Comparison of ENCODE assay signal across 21 cellular contexts in the genomic region with DNA sequence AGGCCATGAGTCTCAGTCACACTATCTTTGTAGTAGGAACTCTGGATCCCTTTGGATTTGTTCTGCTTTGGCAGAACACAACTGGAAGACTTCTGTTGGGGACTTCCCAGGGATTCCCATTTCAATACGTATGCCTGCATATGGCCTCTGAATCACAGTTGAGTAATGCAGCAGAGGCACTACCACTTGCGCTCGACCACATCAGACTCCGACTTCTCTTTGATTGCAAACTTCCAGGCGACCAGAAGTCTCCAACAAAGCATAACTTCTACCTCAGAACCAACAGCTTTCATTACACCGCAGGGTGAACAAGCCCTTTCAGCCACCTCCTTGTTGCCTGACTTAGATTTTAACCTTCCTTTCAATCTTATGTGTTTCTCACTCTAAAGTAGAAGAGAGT.
"Had no signal": no experiment of that assay in that cellular context is flagged by ENCODE, and none has a peak within 500 bp of the region (broad histone marks: within the 10 kb centered on the region; RNA-seq: fewer than 3 reads in every experiment).

No MANE protein-coding gene starts in this region.

- ATAC-seq: activated CD4-positive, alpha-beta T cell treated with anti-CD3 and anti-CD28 coated beads for 36 hours; activated naive CD4-positive, alpha-beta T cell treated with anti-CD3 and anti-CD28 coated beads, Interleukin-2, amount 50 U/mL, for 72 hours; activated T-cell treated with anti-CD3 and anti-CD28 coated beads, Interleukin-2, amount 50 U/mL, for 4 hours; body of pancreas; foreskin keratinocyte; left cardiac atrium; lower lobe of right lung; psoas muscle; right lobe of liver had no signal

- H3K4me1 Mint-ChIP-seq: activated CD4-positive, alpha-beta memory T cell treated with anti-CD3 and anti-CD28 coated beads, Interleukin-2, amount 10 ng/mL, durations not matched to agents 7 days and 5 days; activated CD4-positive, alpha-beta T cell treated with anti-CD3 and anti-CD28 coated beads for 36 hours; central memory CD8-positive, alpha-beta T cell; immature natural killer cell; neural crest cell had no signal

- H3K27me3 Mint-ChIP-seq: activated CD4-positive, alpha-beta memory T cell treated with anti-CD3 and anti-CD28 coated beads, Interleukin-2, amount 10 ng/mL, durations not matched to agents 7 days and 5 days; activated CD4-positive, alpha-beta T cell treated with anti-CD3 and anti-CD28 coated beads for 36 hours; central memory CD8-positive, alpha-beta T cell; stimulated activated naive CD8-positive, alpha-beta T cell treated with anti-CD3 and anti-CD28 coated beads, Interleukin-15, Interleukin-2, amounts not matched to agents 100 ng/mL and 50 ng/mL, for 24 hours; type B pancreatic cell had no signal

- DNase-seq: activated CD4-positive, alpha-beta memory T cell treated with anti-CD3 and anti-CD28 coated beads, Interleukin-2, amount 10 ng/mL, durations not matched to agents 7 days and 5 days; activated CD4-positive, alpha-beta T cell treated with anti-CD3 and anti-CD28 coated beads for 36 hours; activated effector memory CD4-positive, alpha-beta T cell treated with Interleukin-2 at 50 U/mL for 16 hours; activated T-cell treated with anti-CD3 and anti-CD28 coated beads, Interleukin-2, amount 50 U/mL, for 4 hours; body of pancreas; effector CD4-positive, alpha-beta T cell; immature natural killer cell; left cardiac atrium; lower lobe of right lung; psoas muscle; right lobe of liver; WERI-Rb-1 had no signal

- H3K36me3 Mint-ChIP-seq: activated naive CD4-positive, alpha-beta T cell treated with anti-CD3 and anti-CD28 coated beads, Interleukin-2, amount 50 U/mL, for 72 hours; immature natural killer cell; type B pancreatic cell had no signal

- H3K36me3 ChIP-seq: lower lobe of right lung, right lobe of liver, suprapubic skin, WERI-Rb-1 had no signal

- H3K4me1 ChIP-seq: body of pancreas, foreskin keratinocyte, lower lobe of right lung, psoas muscle, right lobe of liver, suprapubic skin had no signal

- H3K9me3 Mint-ChIP-seq: neural crest cell, type B pancreatic cell had no signal

- H3K27me3 ChIP-seq: body of pancreas, foreskin keratinocyte, right lobe of liver, suprapubic skin had no signal

- H3K27ac ChIP-seq: body of pancreas, coronary artery, foreskin keratinocyte, lower lobe of right lung, psoas muscle, right lobe of liver, suprapubic skin, WERI-Rb-1 had no signal

- H3K9me3 ChIP-seq: body of pancreas, lower lobe of right lung, psoas muscle, right lobe of liver, suprapubic skin had no signal

- H3K4me3 Mint-ChIP-seq: activated CD4-positive, alpha-beta memory T cell treated with anti-CD3 and anti-CD28 coated beads, Interleukin-2, amount 10 ng/mL, durations not matched to agents 7 days and 5 days; activated CD4-positive, alpha-beta T cell treated with anti-CD3 and anti-CD28 coated beads for 36 hours; activated T-cell treated with anti-CD3 and anti-CD28 coated beads, Interleukin-2, amount 50 U/mL, for 4 hours; central memory CD8-positive, alpha-beta T cell; immature natural killer cell; neural crest cell; stimulated activated naive CD8-positive, alpha-beta T cell treated with anti-CD3 and anti-CD28 coated beads, Interleukin-15, Interleukin-2, amounts not matched to agents 100 ng/mL and 50 ng/mL, for 24 hours; T-helper 1 cell treated with Interleukin-12 subunit alpha and Interleukin-12 subunit beta and Interleukin-4 antibody, amounts not matched to agents 30 μg/mL and 1 μg/mL, for 36 hours; type B pancreatic cell had no signal

- H3K27ac Mint-ChIP-seq: activated CD4-positive, alpha-beta memory T cell treated with anti-CD3 and anti-CD28 coated beads, Interleukin-2, amount 10 ng/mL, durations not matched to agents 7 days and 5 days; activated CD4-positive, alpha-beta T cell treated with anti-CD3 and anti-CD28 coated beads for 36 hours; activated naive CD4-positive, alpha-beta T cell treated with anti-CD3 and anti-CD28 coated beads, Interleukin-2, amount 50 U/mL, for 72 hours; immature natural killer cell; stimulated activated naive CD8-positive, alpha-beta T cell treated with anti-CD3 and anti-CD28 coated beads, Interleukin-15, Interleukin-2, amounts not matched to agents 100 ng/mL and 50 ng/mL, for 24 hours; T-helper 1 cell treated with Interleukin-12 subunit alpha and Interleukin-12 subunit beta and Interleukin-4 antibody, amounts not matched to agents 30 μg/mL and 1 μg/mL, for 36 hours; type B pancreatic cell had no signal

- H3K4me3 ChIP-seq: body of pancreas, coronary artery, lower lobe of right lung, psoas muscle, right lobe of liver, suprapubic skin had no signal
